Comparison of ENCODE assay signal across 8 cellular contexts in genomic region chr17:48647103-48647963, GRCh38. TPM values are rescaled to one million over a fixed set of nuclear protein-coding genes. Genes with fewer than 3 reads are reported as not detected.
DNase-seq lines count a peak whose midpoint lies in the region; ATAC-seq and TF ChIP-seq lines count a peak whose summit lies in the region.

No MANE protein-coding gene starts in this region.

- H3K27ac ChIP-seq in IMR-90 (ENCODE audit: insufficient read depth, low read length) = no peak overlapping the region

- no peak for TF ChIP-seq RAD21 in IMR-90 (IDR thresholded peaks at IDR 0.05; ENCODE audit: low read length)

- in situ Hi-C loops in IMR-90 (cut with MboI; ENCODE audit: low sequenced_read_pairs) = loop anchor here (10.0 kb wide), 1 partner anchor 57 kb away; no protein-coding TSS in a partner anchor

- peak overlapping the region; percentile 57 for H2AK9ac ChIP-seq in IMR-90 (replicated peaks; ENCODE audit: low read depth, low read length, poor library complexity)

- H3K4me3 ChIP-seq in IMR-90 (ENCODE audit: insufficient read depth, low read depth, low read length) = peak overlapping the region; percentile 44

- H3K23ac ChIP-seq in IMR-90 (ENCODE audit: low read depth, low read length) = no peak overlapping the region; the same call in 1 of the 2 replicates

- H2BK15ac ChIP-seq in IMR-90 (ENCODE audit: low read depth, low read length) = no peak overlapping the region

- no peak overlapping the region for H4K5ac ChIP-seq in IMR-90 (ENCODE audit: low read depth, low read length)

- no peaks in the 10 kb centered on the region for H3K36me3 Mint-ChIP-seq in chondrocyte (ENCODE audit: low read depth)
- no peaks in the 10 kb centered on the region for H3K36me3 Mint-ChIP-seq in natural killer cell treated with Interleukin-12 subunit alpha and Interleukin-12 subunit beta and Interleukin-15 and Interleukin-18, amount 100 ng/mL, for 72 hours

- no peak for TF ChIP-seq POLR2A in IMR-90 (IDR thresholded peaks at IDR 0.05; ENCODE audit: low read depth, low read length)

- H3K9me3 Mint-ChIP-seq in chondrocyte (ENCODE audit: low read depth) = peaks cover 4% of the 10 kb centered on the region
- H3K9me3 Mint-ChIP-seq in natural killer cell treated with Interleukin-12 subunit alpha and Interleukin-12 subunit beta and Interleukin-15 and Interleukin-18, amount 100 ng/mL, for 72 hours = no peaks in the 10 kb centered on the region

- H2AFZ ChIP-seq in IMR-90 (replicated peaks; ENCODE audit: low read length, poor library complexity) = peak overlapping the region; percentile 79

- no peaks in the 10 kb centered on the region for H3K79me1 ChIP-seq in IMR-90 (ENCODE audit: low read depth in 1 of 2, low read length in 2 of 2)

- peaks cover 70% of the 10 kb centered on the region for H3K27me3 Mint-ChIP-seq in chondrocyte (ENCODE audit: low read depth)
- H3K27me3 Mint-ChIP-seq in natural killer cell treated with Interleukin-12 subunit alpha and Interleukin-12 subunit beta and Interleukin-15 and Interleukin-18, amount 100 ng/mL, for 72 hours = peaks cover 20 to 43% of the 10 kb centered on the region in 2 donors

- no peak overlapping the region for H2BK20ac ChIP-seq in IMR-90 (ENCODE audit: low read depth, low read length)

- H3K9me1 ChIP-seq in IMR-90 (ENCODE audit: insufficient read depth, low read length) = no peaks in the 10 kb centered on the region

- H3K9ac ChIP-seq in IMR-90 (ENCODE audit: low read depth, low read length) = no peak overlapping the region

- POLR2A ChIA-PET in IMR-90 (lab: Charles Lee; ENCODE audit: unreplicated experiment) = no interaction called here

- no peak overlapping the region for H3K4ac ChIP-seq in IMR-90 (ENCODE audit: low read depth, low read length)

- dilution Hi-C loops in IMR-90 (cut with HindIII; ENCODE audit: low sequenced_read_pairs, unreplicated experiment) = no loop called here

- BruUV-seq in IMR-90 (replicated peaks; lab: Mats Ljungman, UMichigan) = no TSS peak

- no peak overlapping the region for H4K8ac ChIP-seq in IMR-90 (ENCODE audit: low read depth in 2 of 2, low read length in 2 of 2)

- H3K36me3 ChIP-seq in IMR-90 (ENCODE audit: control insufficient read depth, insufficient read depth, low read length) = no peaks in the 10 kb centered on the region

- peak; percentile 42 for ATAC-seq in IMR-90 (ENCODE audit: low read depth)
- ATAC-seq in natural killer cell treated with Interleukin-12 subunit alpha and Interleukin-12 subunit beta and Interleukin-15 and Interleukin-18, amount 100 ng/mL, for 72 hours = peak; percentile 55 to 76
- ATAC-seq in HG03196 (IDR thresholded peaks at IDR 0.05; ENCODE audit: unreplicated experiment) = no peak
- ATAC-seq in HG03378 (IDR thresholded peaks at IDR 0.05; ENCODE audit: unreplicated experiment) = no peak
- ATAC-seq in GM18498 (IDR thresholded peaks at IDR 0.05; ENCODE audit: unreplicated experiment) = no peak

- H3K9me3 ChIP-seq in IMR-90 (ENCODE audit: control insufficient read depth, insufficient read depth, low read length) = no peaks in the 10 kb centered on the region; the same call in 1 of the 2 replicates

- H3K4me3 Mint-ChIP-seq in chondrocyte (ENCODE audit: unreplicated experiment) = peak overlapping the region; percentile 54
- H3K4me3 Mint-ChIP-seq in natural killer cell treated with Interleukin-12 subunit alpha and Interleukin-12 subunit beta and Interleukin-15 and Interleukin-18, amount 100 ng/mL, for 72 hours = peak overlapping the region; percentile 90

- H3K18ac ChIP-seq in IMR-90 (ENCODE audit: low read depth, low read length) = no peak overlapping the region

- H3K4me2 ChIP-seq in IMR-90 (ENCODE audit: low read depth, low read length) = peak overlapping the region; percentile 86

- no peaks in the 10 kb centered on the region for H4K20me1 ChIP-seq in IMR-90 (ENCODE audit: insufficient read depth, low read length)

- H3K27me3 ChIP-seq in IMR-90 (ENCODE audit: control insufficient read depth, insufficient read depth, low read length) = peaks cover 63% of the 10 kb centered on the region

- H4K91ac ChIP-seq in IMR-90 (ENCODE audit: insufficient read depth, low read depth, low read length) = no peak overlapping the region

- no peak overlapping the region for H2BK120ac ChIP-seq in IMR-90 (ENCODE audit: low read depth, low read length)

- intact Hi-C loops in IMR-90 (cut with micrococcal nuclease) = no loop called here

- no peak overlapping the region for H3K56ac ChIP-seq in IMR-90 (ENCODE audit: extremely low read depth, insufficient read depth, low read length)

- no peak overlapping the region for H3K27ac Mint-ChIP-seq in chondrocyte (ENCODE audit: unreplicated experiment)
- peak overlapping the region in 1 of 2 donors; percentile 36 for H3K27ac Mint-ChIP-seq in natural killer cell treated with Interleukin-12 subunit alpha and Interleukin-12 subunit beta and Interleukin-15 and Interleukin-18, amount 100 ng/mL, for 72 hours

- H2BK5ac ChIP-seq in IMR-90 (ENCODE audit: low read depth, low read length, poor library complexity, severe bottlenecking) = no peak overlapping the region

- peak; percentile 6 for DNase-seq in COLO668 (lab: John Stamatoyannopoulos, UW; ENCODE audit: unreplicated experiment)
- no peak for DNase-seq in IMR-90
- DNase-seq in chondrocyte (ENCODE audit: low spot score) = no peak
- no peak for DNase-seq in natural killer cell treated with Interleukin-12 subunit alpha and Interleukin-12 subunit beta and Interleukin-15 and Interleukin-18, amount 100 ng/mL, for 72 hours (ENCODE audit: low spot score)
- no peak for DNase-seq in pons (ENCODE audit: low spot score)

- CTCF ChIA-PET in IMR-90 (lab: Yijun Ruan, JAX) = interaction anchor here (0.6 kb wide), 1 partner anchor 311 kb away, joined by 4 read pairs; no protein-coding TSS in a partner anchor

- TF ChIP-seq CTCF in IMR-90 (conservative IDR thresholded peaks at IDR 0.05; ENCODE audit: low read depth, low read length) = no peak
- TF ChIP-seq CTCF in chondrocyte (IDR thresholded peaks at IDR 0.05) = no peak

- 2% methylated on average over 17 of the region's 30 CpGs; no CpG with 5 or more reads in 1 of the 2 experiments for WGBS in IMR-90 (ENCODE audit: extremely low coverage in 2 of 2, insufficient read length in 1 of 2), 2 experiments

- no peak overlapping the region for H2AK5ac ChIP-seq in IMR-90 (ENCODE audit: low read depth, low read length)

- no peaks in the 10 kb centered on the region for H3K4me1 ChIP-seq in IMR-90 (ENCODE audit: control insufficient read depth, insufficient read depth, low read length)

- H3K14ac ChIP-seq in IMR-90 (replicated peaks; ENCODE audit: low read depth, low read length) = no peak overlapping the region; the same call in 1 of the 2 replicates

- H3K4me1 Mint-ChIP-seq in chondrocyte (ENCODE audit: low read depth) = peaks cover 3% of the 10 kb centered on the region
- H3K4me1 Mint-ChIP-seq in natural killer cell treated with Interleukin-12 subunit alpha and Interleukin-12 subunit beta and Interleukin-15 and Interleukin-18, amount 100 ng/mL, for 72 hours (ENCODE audit: low read depth in 2 of 2) = peaks cover 17 to 22% of the 10 kb centered on the region in 2 donors

TF ChIP-seq in IMR-90, 13 proteins besides CTCF, POLR2A, EP300 and RAD21 (continues in another document):
- TF ChIP-seq CEBPB (IDR thresholded peaks at IDR 0.05; ENCODE audit: low read depth, low read length) = no peak

RNA-seq across cellular contexts. Expression of gene HOXB9, which starts 21.2 kb away (rescaled TPM):
- total RNA-seq in IMR-90 (2012; rRNA removed) (under 0.01 TPM in 1 of 2 replicates, not detected in the other), chondrocyte (0.20 TPM in 1 of 3 replicates, not detected in the others)
- polyA plus RNA-seq in IMR-90 (2012; rRNA removed) = 0.05 and 0.07 TPM in 2 replicates
- 0.01 and 0.04 TPM in 2 replicates for polyA plus RNA-seq in IMR-90 (2012; cell fraction: cytosol; rRNA removed)
- 0.03 and 0.10 TPM in 2 replicates for polyA plus RNA-seq in IMR-90 (2012; cell fraction: nucleus; rRNA removed; ENCODE audit: low replicate concordance)
- 1 to 10 TPM in 1 of 2 donors, under 1 TPM in 1; 0.78 to 2.7 TPM for total RNA-seq in natural killer cell treated with Interleukin-12 subunit alpha and Interleukin-12 subunit beta and Interleukin-15 and Interleukin-18, amount 100 ng/mL, for 72 hours

RNA-seq across cellular contexts. Expression of gene HOXB8, which starts 32.2 kb away (rescaled TPM):
- 0.54 and 0.56 TPM in 2 replicates for total RNA-seq in IMR-90 (2012; rRNA removed)
- 5.3 and 6.2 TPM in 2 replicates for polyA plus RNA-seq in IMR-90 (2012; rRNA removed)
- 2.2 and 6.0 TPM in 2 replicates for polyA plus RNA-seq in IMR-90 (2012; cell fraction: cytosol; rRNA removed)
- polyA plus RNA-seq in IMR-90 (2012; cell fraction: nucleus; rRNA removed; ENCODE audit: low replicate concordance) = 3.2 and 4.6 TPM in 2 replicates
- not detected in 3 replicates for total RNA-seq in chondrocyte
- total RNA-seq in natural killer cell treated with Interleukin-12 subunit alpha and Interleukin-12 subunit beta and Interleukin-15 and Interleukin-18, amount 100 ng/mL, for 72 hours = not detected

RNA-seq across cellular contexts. Expression of gene HOXB7, which starts 36.5 kb away (rescaled TPM):
- total RNA-seq in IMR-90 (2012; rRNA removed) (1.8 and 3.3 TPM in 2 replicates), chondrocyte (not detected in 3 replicates)
- 6.7 and 7.5 TPM in 2 replicates for polyA plus RNA-seq in IMR-90 (2012; rRNA removed)
- 5.2 and 6.4 TPM in 2 replicates for polyA plus RNA-seq in IMR-90 (2012; cell fraction: cytosol; rRNA removed)
- 1.8 and 2.6 TPM in 2 replicates for polyA plus RNA-seq in IMR-90 (2012; cell fraction: nucleus; rRNA removed; ENCODE audit: low replicate concordance)
- 1 to 10 TPM; 1.1 to 2.7 TPM for total RNA-seq in natural killer cell treated with Interleukin-12 subunit alpha and Interleukin-12 subunit beta and Interleukin-15 and Interleukin-18, amount 100 ng/mL, for 72 hours

RNA-seq across cellular contexts. Expression of gene HOXB6, which starts 42.5 kb away (rescaled TPM):
- total RNA-seq in IMR-90 (2012; rRNA removed) (11.1 and 11.9 TPM in 2 replicates), chondrocyte (not detected in 3 replicates)
- polyA plus RNA-seq in IMR-90 (2012; rRNA removed) = 42.2 and 48.1 TPM in 2 replicates
- polyA plus RNA-seq in IMR-90 (2012; cell fraction: cytosol; rRNA removed) = 66.4 and 75.0 TPM in 2 replicates
- 27.7 and 38.2 TPM in 2 replicates for polyA plus RNA-seq in IMR-90 (2012; cell fraction: nucleus; rRNA removed; ENCODE audit: low replicate concordance)
- 1 to 10 TPM; 1.9 to 2.2 TPM for total RNA-seq in natural killer cell treated with Interleukin-12 subunit alpha and Interleukin-12 subunit beta and Interleukin-15 and Interleukin-18, amount 100 ng/mL, for 72 hours

RNA-seq across cellular contexts. Expression of gene HOXB5, which starts 53.8 kb away (rescaled TPM):
- total RNA-seq in IMR-90 (2012; rRNA removed) = 0.54 and 0.56 TPM in 2 replicates
- polyA plus RNA-seq in IMR-90 (2012; rRNA removed) = 18.0 and 18.1 TPM in 2 replicates
- polyA plus RNA-seq in IMR-90 (2012; cell fraction: cytosol; rRNA removed) = 19.7 and 32.7 TPM in 2 replicates
- 13.4 and 16.5 TPM in 2 replicates for polyA plus RNA-seq in IMR-90 (2012; cell fraction: nucleus; rRNA removed; ENCODE audit: low replicate concordance)
- total RNA-seq in chondrocyte = not detected in 3 replicates
- total RNA-seq in natural killer cell treated with Interleukin-12 subunit alpha and Interleukin-12 subunit beta and Interleukin-15 and Interleukin-18, amount 100 ng/mL, for 72 hours = under 1 TPM in 1 of 2 donors, not detected in 1; 0.70 TPM

Comparison
In these comparisons a context has a peak if more than half of its experiments do, and no peak if none do; other contexts are left out.
1. ATAC-seq: peak in IMR-90 (single experiment) and natural killer cell treated with Interleukin-12 subunit alpha and Interleukin-12 subunit beta and Interleukin-15 and Interleukin-18, amount 100 ng/mL, for 72 hours (2 of 2); none in HG03196 (single experiment), HG03378 (single experiment) and GM18498 (single experiment).